ENCODE assay signal across 24 cellular contexts in the genomic region with DNA sequence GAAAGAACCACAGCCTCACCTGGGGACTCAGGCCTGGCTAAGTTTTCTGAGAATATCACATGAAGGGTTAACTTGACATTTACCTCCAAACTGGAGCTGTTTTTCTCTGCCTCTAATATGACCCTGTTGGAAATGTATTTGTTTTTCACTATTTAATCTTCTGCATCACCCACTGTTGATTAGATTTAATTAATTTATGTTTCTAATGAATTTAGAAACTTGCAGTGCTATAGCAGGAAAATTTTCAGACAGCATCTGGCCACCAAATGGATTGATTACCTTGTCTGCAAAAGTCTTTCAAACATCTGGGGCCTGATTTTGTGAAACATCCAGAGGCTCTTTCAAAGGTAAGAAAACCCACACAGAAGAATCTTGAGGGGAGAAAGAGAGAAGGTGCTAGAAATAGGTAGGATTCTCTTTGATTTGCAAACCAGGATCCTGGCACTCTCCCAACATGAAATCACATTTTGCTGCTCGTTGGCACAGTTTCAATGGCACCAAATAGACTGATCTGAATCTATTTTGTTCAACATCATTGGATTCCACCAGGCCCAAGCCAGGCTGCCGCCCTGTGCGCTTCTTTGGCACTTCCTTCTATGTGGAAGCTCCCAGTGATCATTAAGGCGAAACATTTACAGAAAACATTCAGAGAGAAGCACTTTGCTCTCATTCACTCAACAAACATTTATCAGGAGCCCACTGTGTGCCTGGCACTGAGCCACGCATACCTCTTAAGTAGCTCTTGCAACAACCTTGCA.
"Had no signal": no experiment of that assay in that cellular context is flagged by ENCODE, and none has a peak within 500 bp of the region (broad histone marks: within the 10 kb centered on the region; RNA-seq: fewer than 3 reads in every experiment).

No MANE protein-coding gene starts in this region.

- H3K4me3 ChIP-seq: adrenal gland, coronary artery, SJSA1 had no signal

- ATAC-seq: activated CD8-positive, alpha-beta T cell treated with anti-CD3 and anti-CD28 coated beads, Interleukin-2, amount 10 ng/mL, durations not matched to agents 7 days and 5 days; PC-3; T-helper 17 cell; WTC11 had no signal

- H3K4me1 ChIP-seq: SJSA1 had no signal

- H3K9me3 ChIP-seq: adrenal gland, SJSA1 had no signal

- H3K36me3 ChIP-seq: adrenal gland, SJSA1 had no signal

- DNase-seq: activated CD4-positive, alpha-beta T cell treated with anti-CD3 and anti-CD28 coated beads for 48 hours; activated CD4-positive, alpha-beta T cell treated with anti-CD3 and anti-CD28 coated beads, Interleukin-2, amount 50 U/mL, for 4 hours; activated CD4-positive, CD25-positive, alpha-beta regulatory T cell treated with anti-CD3 and anti-CD28 coated beads, Interleukin-2, amount 50 U/mL, for 72 hours; activated CD8-positive, alpha-beta memory T cell treated with anti-CD3 and anti-CD28 coated beads, Interleukin-2, amount 50 U/mL, for 48 hours; activated CD8-positive, alpha-beta T cell treated with anti-CD3 and anti-CD28 coated beads, Interleukin-2, amount 10 ng/mL, durations not matched to agents 7 days and 5 days; activated naive CD4-positive, alpha-beta T cell treated with anti-CD3 and anti-CD28 coated beads, Interleukin-2, amount 50 U/mL, for 16 hours; activated naive CD8-positive, alpha-beta T cell treated with anti-CD3 and anti-CD28 coated beads, Interleukin-2, amount 10 ng/mL, durations not matched to agents 7 days and 5 days; activated T-cell treated with anti-CD3 and anti-CD28 coated beads, Interleukin-2, amount 50 U/mL, for 1 hour; anterior cingulate cortex; MM.1S; NCI-H146; NCI-H2081 treated with DMSO at 0.1 percent for 48 hours; NCI-H2171 treated with DMSO at 0.1 percent for 48 hours; NCI-H226; NCI-H524 treated with DMSO at 0.1 percent for 48 hours; NCI-H82; PC-3; SHP77; T-helper 17 cell; T-helper 9 cell had no signal

- H3K27ac ChIP-seq: coronary artery, SJSA1 had no signal

- H3K27me3 ChIP-seq: adrenal gland, SJSA1 had no signal
